In the genomic region with DNA sequence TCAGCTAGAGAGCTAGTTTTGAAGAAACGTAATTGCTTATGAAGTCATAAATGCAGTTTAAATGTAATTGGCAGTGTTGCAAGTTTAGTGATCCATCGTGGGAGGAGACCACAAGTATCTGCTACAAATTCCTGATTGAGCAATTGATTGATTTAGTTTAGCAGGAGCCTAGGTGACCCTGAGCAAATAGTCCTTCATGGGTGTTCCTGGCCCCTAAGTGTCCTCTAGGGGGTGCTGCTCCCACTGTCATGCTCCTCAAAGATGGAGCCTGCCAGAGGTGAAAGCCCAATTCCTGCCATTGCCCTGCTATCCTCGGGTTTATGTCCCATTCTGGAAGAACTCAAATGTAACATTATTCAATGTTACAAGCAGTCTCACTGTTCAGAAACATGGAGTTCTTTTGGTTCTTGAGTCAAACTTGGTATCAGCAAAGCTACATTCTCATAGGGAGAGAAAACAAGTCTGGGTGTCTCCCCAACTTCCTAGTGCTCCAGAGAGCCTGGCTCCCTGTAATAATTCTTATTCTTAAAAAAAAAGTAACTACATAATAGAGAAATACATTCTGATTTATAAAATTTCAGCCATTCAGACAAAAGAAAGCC, we compare ENCODE assay signal across 8 cellular contexts. TPM values are rescaled to one million over a fixed set of nuclear protein-coding genes. Genes with fewer than 3 reads are reported as not detected.
DNase-seq lines count a peak whose midpoint lies in the region; ATAC-seq and TF ChIP-seq lines count a peak whose summit lies in the region.

No MANE protein-coding gene starts in this region.

- H3K4me1 Mint-ChIP-seq in CD8-positive, alpha-beta memory T cell = peaks cover 0 to 3% (median 2%) of the 10 kb centered on the region in 3 donors

- no peaks in the 10 kb centered on the region for H3K79me1 ChIP-seq in mesenchymal stem cell (replicated peaks; ENCODE audit: low read length, poor library complexity, severe bottlenecking)

- no peak overlapping the region for H3K4me3 ChIP-seq in CD8-positive, alpha-beta memory T cell (ENCODE audit: low read length)
- H3K4me3 ChIP-seq in HCT116 (replicated peaks in 1 of 2; ENCODE audit: low read depth in 1 of 2, low read length in 2 of 2) (no peak overlapping the region), mesenchymal stem cell (ENCODE audit: insufficient read depth in 1 of 2, low read depth in 1 of 2, low read length in 2 of 2) (no peak overlapping the region)
- no peak overlapping the region for H3K4me3 ChIP-seq in effector memory CD4-positive, alpha-beta T cell (ENCODE audit: insufficient read depth, low read depth, low read length, poor library complexity, severe bottlenecking)

- H3K4me2 ChIP-seq in HCT116 (ENCODE audit: low read length) = no peak overlapping the region
- H3K4me2 ChIP-seq in mesenchymal stem cell (ENCODE audit: low read length, poor library complexity, severe bottlenecking) = no peak overlapping the region

- H3K36me3 Mint-ChIP-seq in CD8-positive, alpha-beta memory T cell = no peaks in the 10 kb centered on the region

- no peaks in the 10 kb centered on the region for H3K9me3 ChIP-seq in CD8-positive, alpha-beta memory T cell (ENCODE audit: low read length)
- no peaks in the 10 kb centered on the region for H3K9me3 ChIP-seq in HCT116 (ENCODE audit: control insufficient read depth in 1 of 2, insufficient read depth in 1 of 2, low read depth in 1 of 2, low read length in 2 of 2)
- H3K9me3 ChIP-seq in effector memory CD4-positive, alpha-beta T cell (ENCODE audit: control insufficient read depth, low read length) = no peaks in the 10 kb centered on the region
- H3K9me3 ChIP-seq in mesenchymal stem cell (ENCODE audit: control insufficient read depth, low read length) = no peaks in the 10 kb centered on the region

- POLR2A ChIA-PET in CD8-positive, alpha-beta memory T cell (lab: Charles Lee) = no interaction called here
- POLR2A ChIA-PET in HCT116 (lab: Charles Lee) = no interaction called here

- CTCF ChIA-PET in CD8-positive, alpha-beta memory T cell (lab: Charles Lee) = interaction anchor here (0.9 to 4.6 kb wide), 9 partner anchors 15 to 192 kb away, joined by 3 to 31 read pairs (median 4); a partner anchor contains a TSS
- CTCF ChIA-PET in HCT116 (lab: Charles Lee) = interaction anchor here (1.4 kb wide), 1 partner anchor 30 kb away, joined by 5 read pairs; a partner anchor contains a TSS

- no peak overlapping the region for H3K4ac ChIP-seq in mesenchymal stem cell (ENCODE audit: low read depth in 1 of 2, low read length in 2 of 2)

- no peak overlapping the region for H4K8ac ChIP-seq in mesenchymal stem cell (ENCODE audit: low read length)

- H2BK5ac ChIP-seq in mesenchymal stem cell (ENCODE audit: low read depth, low read length, poor library complexity, severe bottlenecking) = no peak overlapping the region

- no peak overlapping the region for H2BK12ac ChIP-seq in mesenchymal stem cell (ENCODE audit: low read length in 2 of 2)

- H3K14ac ChIP-seq in mesenchymal stem cell (ENCODE audit: low read length in 2 of 2) = no peak overlapping the region

- intact Hi-C loops in HCT116 (cut with micrococcal nuclease) = no loop called here

- no peaks in the 10 kb centered on the region for H3K36me3 ChIP-seq in CD8-positive, alpha-beta memory T cell (ENCODE audit: insufficient read depth, low read length)
- H3K36me3 ChIP-seq in HCT116 (ENCODE audit: control insufficient read depth in 1 of 2, insufficient read depth in 2 of 2, low read length in 2 of 2) (no peaks in the 10 kb centered on the region), mesenchymal stem cell (ENCODE audit: control insufficient read depth in 1 of 2, insufficient read depth in 2 of 2, low read depth in 1 of 2, low read length in 2 of 2) (peaks cover 1 to 2% of the 10 kb centered on the region in 2 experiments)
- H3K36me3 ChIP-seq in effector memory CD4-positive, alpha-beta T cell (ENCODE audit: control insufficient read depth, insufficient read depth, low read length) = no peaks in the 10 kb centered on the region

- peak; percentile 87 for ATAC-seq in HCT116

- H2BK120ac ChIP-seq in mesenchymal stem cell (ENCODE audit: low read depth, low read length) = no peak overlapping the region

- no peak overlapping the region for H3K9ac ChIP-seq in HCT116 (ENCODE audit: low read length)
- peak overlapping the region; percentile 26 for H3K9ac ChIP-seq in mesenchymal stem cell (ENCODE audit: low read length)

- H2AFZ ChIP-seq in HCT116 (ENCODE audit: low read depth, low read length, poor library complexity, severe bottlenecking) = no peak overlapping the region
- no peak overlapping the region for H2AFZ ChIP-seq in mesenchymal stem cell (ENCODE audit: low read depth, low read length)

- H4K91ac ChIP-seq in mesenchymal stem cell (ENCODE audit: low read length) = no peak overlapping the region

- H3K9me3 Mint-ChIP-seq in CD8-positive, alpha-beta memory T cell = no peaks in the 10 kb centered on the region

- no peaks in the 10 kb centered on the region for H3K79me2 ChIP-seq in HCT116 (ENCODE audit: insufficient read depth, low read length)

- H3K9me2 ChIP-seq in HCT116 (ENCODE audit: insufficient read depth) = no peaks in the 10 kb centered on the region

- no peak overlapping the region for H3K18ac ChIP-seq in mesenchymal stem cell (ENCODE audit: low read depth in 1 of 2, low read length in 2 of 2)

- peak; percentile 77 for TF ChIP-seq RAD21 in HCT116 (IDR thresholded peaks at IDR 0.05; ENCODE audit: low read depth)

- H2BK15ac ChIP-seq in mesenchymal stem cell (ENCODE audit: low read depth, poor library complexity, severe bottlenecking) = no peak overlapping the region

- peak; percentile 59 to 82 (median 62) for DNase-seq in CD8-positive, alpha-beta memory T cell
- peak; percentile 31 for DNase-seq in HCT116 (ENCODE audit: low read depth, low spot score)
- peak; percentile 4 for DNase-seq in NCI-H446 treated with DMSO at 0.1 percent for 48 hours (lab: John Stamatoyannopoulos, UW)
- DNase-seq in activated CD4-positive, alpha-beta T cell treated with anti-CD3 and anti-CD28 coated beads, Interleukin-2, amount 50 U/mL, for 24 hours (ENCODE audit: low read depth in 1 of 2, low spot score in 1 of 2) = peak; percentile 49 to 69
- peak; percentile 49 to 60 (median 50) for DNase-seq in effector memory CD4-positive, alpha-beta T cell
- DNase-seq in mesenchymal stem cell = peak; percentile 67
- peak; percentile 42 to 44 for DNase-seq in stimulated activated CD8-positive, alpha-beta memory T cell treated with anti-CD3 and anti-CD28 coated beads, Interleukin-4, amount 100 ng/mL, for 4 hours (ENCODE audit: low read depth in 2 of 2, low spot score in 1 of 2)
- DNase-seq in retina = no peak

- no peak for TF ChIP-seq POLR2A in HCT116 (IDR thresholded peaks at IDR 0.05; ENCODE audit: borderline replicate concordance, extremely low read depth, insufficient read depth, insufficient read length)

- RAD21 ChIA-PET in HCT116 (lab: Charles Lee; ENCODE audit: low non-redundant PET in 1 of 2, low total read pairs in 2 of 2, uncharacterized antibody in 2 of 2, unreplicated experiment in 2 of 2) = no interaction called here

- H2AK5ac ChIP-seq in mesenchymal stem cell (ENCODE audit: low read length, severe bottlenecking) = no peak overlapping the region

- WGBS in mesenchymal stem cell = 74% methylated on average over 2 of the region's 3 CpGs

- no peak overlapping the region for H3K23ac ChIP-seq in mesenchymal stem cell (ENCODE audit: low read length in 2 of 2)

- peak overlapping the region in 1 of 8 donors; percentile 5 for H3K27ac Mint-ChIP-seq in CD8-positive, alpha-beta memory T cell

- no TSS peak for BruUV-seq in HCT116 (replicated peaks; lab: Mats Ljungman, UMichigan)

- no peaks in the 10 kb centered on the region for H3K27me3 Mint-ChIP-seq in CD8-positive, alpha-beta memory T cell

- H3K4me3 Mint-ChIP-seq in CD8-positive, alpha-beta memory T cell = no peak overlapping the region

- peak; percentile 59 to 81 (median 77); a peak in 5 of 6 replicates for TF ChIP-seq CTCF in HCT116 (IDR thresholded peaks at IDR 0.05 in 2 of 3, conservative IDR thresholded peaks at IDR 0.05 in 1 of 3; ENCODE audit: borderline replicate concordance in 1 of 3, insufficient read depth in 1 of 3, low read depth in 2 of 3, low read length in 2 of 3)

- H4K20me1 ChIP-seq in HCT116 (ENCODE audit: insufficient read depth) = no peaks in the 10 kb centered on the region

- no peaks in the 10 kb centered on the region for H3K27me3 ChIP-seq in CD8-positive, alpha-beta memory T cell (ENCODE audit: insufficient read depth, low read length, poor library complexity, severe bottlenecking)
- no peaks in the 10 kb centered on the region for H3K27me3 ChIP-seq in HCT116 (ENCODE audit: insufficient read depth, low read length)
- no peaks in the 10 kb centered on the region for H3K27me3 ChIP-seq in effector memory CD4-positive, alpha-beta T cell (replicated peaks; ENCODE audit: control insufficient read depth, insufficient read depth, low read length, poor library complexity, severe bottlenecking)
- no peaks in the 10 kb centered on the region for H3K27me3 ChIP-seq in mesenchymal stem cell (ENCODE audit: control insufficient read depth in 1 of 2, insufficient read depth in 1 of 2, low read length in 2 of 2)

- no peak overlapping the region for H3K27ac ChIP-seq in CD8-positive, alpha-beta memory T cell (ENCODE audit: low read depth, low read length)
- H3K27ac ChIP-seq in HCT116 (ENCODE audit: low read depth, low read length) (no peak overlapping the region), mesenchymal stem cell (ENCODE audit: low read length, poor library complexity, severe bottlenecking) (no peak overlapping the region)
- no peak overlapping the region for H3K27ac ChIP-seq in effector memory CD4-positive, alpha-beta T cell (ENCODE audit: insufficient read depth, low read length, poor library complexity, severe bottlenecking)

- no peaks in the 10 kb centered on the region for H3K4me1 ChIP-seq in CD8-positive, alpha-beta memory T cell (ENCODE audit: insufficient read depth, low read length)
- H3K4me1 ChIP-seq in HCT116 (ENCODE audit: control insufficient read depth in 1 of 2, insufficient read depth in 2 of 2, low read length in 2 of 2) = no peaks in the 10 kb centered on the region
- H3K4me1 ChIP-seq in effector memory CD4-positive, alpha-beta T cell (ENCODE audit: control insufficient read depth, insufficient read depth, low read length, poor library complexity, severe bottlenecking) = no peaks in the 10 kb centered on the region
- peaks cover 6% of the 10 kb centered on the region for H3K4me1 ChIP-seq in mesenchymal stem cell (ENCODE audit: control insufficient read depth, insufficient read depth, low read depth, low read length)

TF ChIP-seq in HCT116, 20 proteins besides CTCF, POLR2A, EP300 and RAD21 (continues in another document):
- TF ChIP-seq YY1 (IDR thresholded peaks at IDR 0.05; ENCODE audit: extremely low read depth, insufficient replicate concordance, low read depth, low read length) (peak; percentile 70), SIN3A (IDR thresholded peaks at IDR 0.05; ENCODE audit: low read depth) (no peak), TCF7L2 (IDR thresholded peaks at IDR 0.05; ENCODE audit: borderline replicate concordance, extremely low read depth, insufficient read depth, insufficient read length) (no peak), EZH2 (IDR thresholded peaks at IDR 0.05) (no peak)

RNA-seq across cellular contexts. Expression of a gene that starts 29.8 kb away (rescaled TPM):
- 10 to 100 TPM; 39.6 to 40.9 TPM for total RNA-seq in CD8-positive, alpha-beta memory T cell
- 9.6 TPM for polyA plus RNA-seq in CD8-positive, alpha-beta memory T cell
- total RNA-seq in HCT116 (2021; ENCODE audit: unreplicated experiment) = 27.6 TPM
- 11.0 and 11.5 TPM in 2 replicates for polyA plus RNA-seq in HCT116 (2012)
- polyA plus RNA-seq in mesenchymal stem cell (2013, experiment 1 of 2) = 24.3 TPM
- polyA plus RNA-seq in mesenchymal stem cell (2013, experiment 2 of 2) = 25.3 TPM
